In the genomic region with DNA sequence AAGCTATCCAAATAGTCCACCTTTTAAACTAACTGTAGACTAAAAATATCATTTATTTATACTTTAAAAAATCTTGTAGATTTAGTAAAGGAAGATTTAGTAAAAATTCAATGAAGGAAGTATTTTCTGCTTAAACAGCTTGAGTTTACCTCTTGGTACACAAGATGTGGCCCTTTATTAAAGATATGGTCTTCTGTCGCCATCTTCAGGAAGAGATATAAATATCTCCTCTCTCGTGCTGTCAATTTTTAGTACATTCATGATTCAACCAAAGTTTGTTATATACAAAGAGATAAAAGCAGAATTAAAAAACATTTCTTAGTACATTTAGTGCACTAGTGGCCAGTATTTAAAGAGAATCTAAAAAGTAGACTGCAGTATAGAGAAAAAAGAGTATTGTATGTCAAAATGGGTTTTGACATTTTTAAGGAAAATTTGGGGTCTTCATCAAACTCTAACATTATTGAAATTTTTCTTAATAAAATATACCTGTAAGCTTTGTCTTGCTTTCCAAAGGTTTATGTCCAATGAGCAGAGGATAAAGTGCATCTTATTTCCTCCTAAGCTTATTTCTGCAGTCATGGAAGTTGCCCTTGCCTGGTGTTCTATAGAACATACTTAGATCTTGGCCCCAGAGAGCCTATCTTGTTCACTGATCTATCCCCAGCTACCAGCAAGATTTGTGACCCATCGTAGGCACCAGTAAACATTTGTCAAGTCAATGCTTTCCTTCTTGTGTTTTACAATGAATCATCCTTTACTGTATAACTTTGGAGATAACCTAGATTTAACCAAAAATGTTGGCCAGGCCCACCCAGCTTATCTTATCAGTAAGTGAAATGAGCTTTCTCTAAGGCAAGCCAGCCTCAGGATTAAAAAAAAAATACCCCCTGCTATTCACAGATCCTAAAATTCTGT, we compare ENCODE assay signal across 8 cellular contexts. TPM values are rescaled to one million over a fixed set of nuclear protein-coding genes. Genes with fewer than 3 reads are reported as not detected.
DNase-seq lines count a peak whose midpoint lies in the region; ATAC-seq, FAIRE-seq and TF ChIP-seq lines count a peak whose summit lies in the region.

No MANE protein-coding gene starts in this region.

- H3K4me2 ChIP-seq in fibroblast of lung (ENCODE audit: extremely low read depth, insufficient read depth, low read length): no peak overlapping the region

- no peaks in the 10 kb centered on the region for H3K9me3 ChIP-seq in SK-N-MC (ENCODE audit: low read depth, low read length)
- H3K9me3 ChIP-seq in fibroblast of lung (ENCODE audit: control insufficient read depth, insufficient read depth, low read depth, low read length): no peaks in the 10 kb centered on the region
- no peaks in the 10 kb centered on the region for H3K9me3 ChIP-seq in ovary

- intact Hi-C loops in ovary (cut with DNase I): loop anchor here in 1 of 4 donors (10.0 kb wide), 2 partner anchors 170 to 600 kb away; no protein-coding TSS in a partner anchor

- no peak for ATAC-seq in HG02623 (IDR thresholded peaks at IDR 0.05; ENCODE audit: unreplicated experiment)
- ATAC-seq in HG03520 (IDR thresholded peaks at IDR 0.05; ENCODE audit: unreplicated experiment): no peak

- H3K4me3 ChIP-seq in AG09309 (ENCODE audit: control insufficient read depth, low read depth, low read length) (no peak overlapping the region), SK-N-MC (no peak overlapping the region), fibroblast of lung (replicated peaks in 1 of 4; ENCODE audit: control extremely low read depth in 1 of 4, insufficient read depth in 1 of 4, low read depth in 3 of 4, low read length in 4 of 4) (no peak overlapping the region), ovary (no peak overlapping the region)

- no peaks in the 10 kb centered on the region for H4K20me1 ChIP-seq in fibroblast of lung (ENCODE audit: control insufficient read depth, extremely low read depth, insufficient read depth, low read length)

- TF ChIP-seq EP300 in ovary (IDR thresholded peaks at IDR 0.05): no peak

- FAIRE-seq in GM18507 (lab: Jason Lieb, UNC): peak; percentile 66

- DNase-seq in AG09309 (ENCODE audit: low read depth): no peak
- DNase-seq in GM18507 (ENCODE audit: extremely low spot score, insufficient read length, low read depth): no peak
- peak; percentile 67 for DNase-seq in M059J (ENCODE audit: low read depth)
- DNase-seq in SK-N-MC (ENCODE audit: low read depth, low spot score): peak; percentile 66
- peak; percentile 57 to 83 for DNase-seq in fibroblast of lung (ENCODE audit: low read depth in 2 of 2)
- DNase-seq in ovary: no peak

- peak; percentile 40 for TF ChIP-seq CTCF in AG09309 (IDR thresholded peaks at IDR 0.05; ENCODE audit: control insufficient read depth, insufficient read depth, low read depth, low read length, missing control alignments)
- TF ChIP-seq CTCF in fibroblast of lung (conservative IDR thresholded peaks at IDR 0.05 in 1 of 2, IDR thresholded peaks at IDR 0.05 in 1 of 2; ENCODE audit: low read depth in 1 of 2, low read length in 2 of 2): peak; percentile 16 to 43
- peak; percentile 53 to 73 (median 55) for TF ChIP-seq CTCF in ovary (IDR thresholded peaks at IDR 0.05)

- H2AFZ ChIP-seq in fibroblast of lung (ENCODE audit: low read length): no peak overlapping the region

- no peaks in the 10 kb centered on the region for H3K27me3 ChIP-seq in fibroblast of lung (ENCODE audit: control insufficient read depth, insufficient read depth, low read length)
- no peaks in the 10 kb centered on the region for H3K27me3 ChIP-seq in ovary

- H3K4me1 ChIP-seq in fibroblast of lung (ENCODE audit: control insufficient read depth, extremely low read depth, insufficient read depth, low read length) (peaks cover 2% of the 10 kb centered on the region), ovary (ENCODE audit: insufficient read depth) (no peaks in the 10 kb centered on the region)

- H3K27ac ChIP-seq in SK-N-MC: no peak overlapping the region
- H3K27ac ChIP-seq in fibroblast of lung (ENCODE audit: insufficient read depth, low read length): no peak overlapping the region
- no peak overlapping the region for H3K27ac ChIP-seq in ovary

- 5 to 11% (median 6%) methylated on average over 3 of the region's 3 CpGs for WGBS in ovary, 3 donors

- H3K79me2 ChIP-seq in fibroblast of lung (ENCODE audit: control insufficient read depth, insufficient read depth, low read length): no peaks in the 10 kb centered on the region

- H3K9ac ChIP-seq in SK-N-MC (ENCODE audit: insufficient read length) (no peak overlapping the region), fibroblast of lung (ENCODE audit: insufficient read depth, low read length) (no peak overlapping the region)

- no peak for TF ChIP-seq POLR2A in ovary (IDR thresholded peaks at IDR 0.05)

- H3K36me3 ChIP-seq in SK-N-MC (ENCODE audit: insufficient read depth, low read length) (no peaks in the 10 kb centered on the region), fibroblast of lung (ENCODE audit: control insufficient read depth, insufficient read depth, low read length) (no peaks in the 10 kb centered on the region), ovary (no peaks in the 10 kb centered on the region)

RNA-seq across cellular contexts. Expression of a gene that starts 18.5 kb away (rescaled TPM):
- 1.6 and 1.7 TPM in 2 replicates for total RNA-seq in M059J (2014; rRNA removed; shearing (Covaris generic))
- 0.26 and 1.3 TPM in 2 replicates for total RNA-seq in fibroblast of lung
- 0.24 and 0.34 TPM in 2 replicates for polyA plus RNA-seq in fibroblast of lung
- polyA plus RNA-seq in fibroblast of lung (2012): 0.23 and 0.38 TPM in 2 replicates
- polyA minus RNA-seq in fibroblast of lung (ENCODE audit: low replicate concordance): not detected in 2 replicates
- total RNA-seq in ovary: 1 to 10 TPM in 3 of 7 donors, under 1 TPM in 4; 0.22 to 3.7 (median 0.57) TPM
- under 1 TPM; 0.29 to 0.40 TPM for polyA plus RNA-seq in ovary

Comparison
In these comparisons a context has a peak if more than half of its experiments do, and no peak if none do; other contexts are left out.
1. DNase-seq: peak in M059J (single experiment), SK-N-MC (single experiment) and fibroblast of lung (2 of 2); none in AG09309 (single experiment), GM18507 (single experiment) and ovary (0 of 5).
2. Peak in every context shown above with its lines, with median percentiles within 50 percentile points of each other: CTCF ChIP-seq.